In genomic region chr5:89991592-89991991, GRCh38 we compare ENCODE assay signal across 32 cellular contexts.
DNase-seq lines count a peak whose midpoint lies in the region; ATAC-seq and TF ChIP-seq lines count a peak whose summit lies in the region.
"Had no signal": no experiment of that assay in that cellular context is flagged by ENCODE, and none has a peak within 500 bp of the region (broad histone marks: within the 10 kb centered on the region; RNA-seq: fewer than 3 reads in every experiment).

No MANE protein-coding gene starts in this region.

- H3K36me3 ChIP-seq in neural progenitor cell, result no peaks in the 10 kb centered on the region

- no peaks in the 10 kb centered on the region for H4K20me1 ChIP-seq in neural progenitor cell (ENCODE audit: low read depth)

- peaks cover 5% of the 10 kb centered on the region for H3K4me1 ChIP-seq in neural progenitor cell
- H3K4me1 ChIP-seq: A549 had no signal

- no TSS peak for BruUV-seq in Calu3 (replicated peaks; lab: Mats Ljungman, UMichigan)

- H3K27me3 ChIP-seq in neural progenitor cell, result no peaks in the 10 kb centered on the region

- H3K4me3 ChIP-seq in neural progenitor cell, result no peak overlapping the region
- H3K4me3 ChIP-seq: A549 had no signal

- H3F3A ChIP-seq in neural progenitor cell (ENCODE audit: low read depth), result no peaks in the 10 kb centered on the region

- no peak for TF ChIP-seq CTCF in neural progenitor cell (IDR thresholded peaks at IDR 0.05)
- no peak for TF ChIP-seq CTCF in Calu3 (IDR thresholded peaks at IDR 0.05; ENCODE audit: unreplicated experiment)

- ATAC-seq in GM19023 (IDR thresholded peaks at IDR 0.05; ENCODE audit: unreplicated experiment), result peak; percentile 65
- peak; percentile 84 for ATAC-seq in GM21717 (IDR thresholded peaks at IDR 0.05; ENCODE audit: unreplicated experiment)
- peak; percentile 78 for ATAC-seq in HG02885 (IDR thresholded peaks at IDR 0.05; ENCODE audit: poor library complexity, unreplicated experiment)
- no peak for ATAC-seq in HG02623 (IDR thresholded peaks at IDR 0.05; ENCODE audit: unreplicated experiment)
- ATAC-seq: A549, HCT116, HepG2, PC-3, T-helper 17 cell had no signal

- no peaks in the 10 kb centered on the region for H3K27me3 Mint-ChIP-seq in neural progenitor cell (ENCODE audit: insufficient read depth, low read depth)
- H3K27me3 Mint-ChIP-seq in Calu3 (ENCODE audit: unreplicated experiment), result no peaks in the 10 kb centered on the region
- H3K27me3 Mint-ChIP-seq: CD4-positive, alpha-beta memory T cell; T-helper 17 cell had no signal

- H3K27ac Mint-ChIP-seq in neural progenitor cell, result peak overlapping the region; percentile 23
- H3K27ac Mint-ChIP-seq in Calu3 (ENCODE audit: unreplicated experiment), result no peak overlapping the region
- H3K27ac Mint-ChIP-seq: CD4-positive, alpha-beta memory T cell; T-helper 17 cell had no signal

- intact Hi-C loops in Calu3 (cut with micrococcal nuclease; ENCODE audit: unreplicated experiment), result no loop called here

- no peak overlapping the region for H3K9ac ChIP-seq in neural progenitor cell
- H3K9ac ChIP-seq: SK-N-SH had no signal

- H2AFZ ChIP-seq in neural progenitor cell (replicated peaks), result no peak overlapping the region

- CTCF ChIA-PET in Calu3 (lab: Charles Lee), result no interaction called here

- H3K9me3 ChIP-seq in neural progenitor cell (ENCODE audit: low read depth), result no peaks in the 10 kb centered on the region
- H3K9me3 ChIP-seq: A549, SK-N-SH had no signal

- DNase-seq in neural progenitor cell (ENCODE audit: low spot score) (no peak), NCI-H345 treated with DMSO at 0.1 percent for 48 hours (lab: John Stamatoyannopoulos, UW; ENCODE audit: unreplicated experiment) (no peak), Calu3 (no peak)
- DNase-seq: C1 segment of cervical spinal cord; CD4-positive, alpha-beta memory T cell; COR-L47; DMS 273 treated with DMSO at 0.1 percent for 48 hours; DMS79; EL; GDM1; Kasumi-1; MV-4-11; NCI-H1105; NCI-H1436 treated with DMSO at 0.1 percent for 48 hours; NCI-H187 treated with DMSO at 0.1 percent for 48 hours; NCI-H2171 treated with DMSO at 0.1 percent for 48 hours; NCI-H345; NCI-H524; NCI-H774; NK-92 treated with Interleukin-12 subunit alpha and Interleukin-12 subunit beta, amount 100 ng/mL, for 24 hours; PC-3; SK-N-SH; SW 1271; T-helper 17 cell; T1000 had no signal

- H3K36me3 Mint-ChIP-seq in neural progenitor cell, result no peaks in the 10 kb centered on the region
- no peaks in the 10 kb centered on the region for H3K36me3 Mint-ChIP-seq in Calu3 (ENCODE audit: insufficient read depth, unreplicated experiment)
- H3K36me3 Mint-ChIP-seq: CD4-positive, alpha-beta memory T cell had no signal

- no peak overlapping the region for H3K27ac ChIP-seq in neural progenitor cell
- H3K27ac ChIP-seq: A549 had no signal

- no peaks in the 10 kb centered on the region for H3K79me2 ChIP-seq in neural progenitor cell (ENCODE audit: low read depth)

- no peak overlapping the region for H3K4me2 ChIP-seq in neural progenitor cell
- H3K4me2 ChIP-seq: A549, SK-N-SH had no signal

- H3K4me1 Mint-ChIP-seq in neural progenitor cell, result peaks cover 32% of the 10 kb centered on the region
- no peaks in the 10 kb centered on the region for H3K4me1 Mint-ChIP-seq in Calu3 (ENCODE audit: low read depth, unreplicated experiment)
- H3K4me1 Mint-ChIP-seq: CD4-positive, alpha-beta memory T cell; T-helper 17 cell had no signal

- H3K4me3 Mint-ChIP-seq in neural progenitor cell, result no peak overlapping the region
- no peak overlapping the region for H3K4me3 Mint-ChIP-seq in Calu3 (ENCODE audit: low read depth, unreplicated experiment)
- H3K4me3 Mint-ChIP-seq: CD4-positive, alpha-beta memory T cell; T-helper 17 cell had no signal

- H3K9me3 Mint-ChIP-seq in neural progenitor cell (peaks cover 2% of the 10 kb centered on the region), Calu3 (ENCODE audit: low read depth, unreplicated experiment) (peaks cover 2% of the 10 kb centered on the region)
